ENCODE assay signal across 7 cellular contexts in the genomic region with DNA sequence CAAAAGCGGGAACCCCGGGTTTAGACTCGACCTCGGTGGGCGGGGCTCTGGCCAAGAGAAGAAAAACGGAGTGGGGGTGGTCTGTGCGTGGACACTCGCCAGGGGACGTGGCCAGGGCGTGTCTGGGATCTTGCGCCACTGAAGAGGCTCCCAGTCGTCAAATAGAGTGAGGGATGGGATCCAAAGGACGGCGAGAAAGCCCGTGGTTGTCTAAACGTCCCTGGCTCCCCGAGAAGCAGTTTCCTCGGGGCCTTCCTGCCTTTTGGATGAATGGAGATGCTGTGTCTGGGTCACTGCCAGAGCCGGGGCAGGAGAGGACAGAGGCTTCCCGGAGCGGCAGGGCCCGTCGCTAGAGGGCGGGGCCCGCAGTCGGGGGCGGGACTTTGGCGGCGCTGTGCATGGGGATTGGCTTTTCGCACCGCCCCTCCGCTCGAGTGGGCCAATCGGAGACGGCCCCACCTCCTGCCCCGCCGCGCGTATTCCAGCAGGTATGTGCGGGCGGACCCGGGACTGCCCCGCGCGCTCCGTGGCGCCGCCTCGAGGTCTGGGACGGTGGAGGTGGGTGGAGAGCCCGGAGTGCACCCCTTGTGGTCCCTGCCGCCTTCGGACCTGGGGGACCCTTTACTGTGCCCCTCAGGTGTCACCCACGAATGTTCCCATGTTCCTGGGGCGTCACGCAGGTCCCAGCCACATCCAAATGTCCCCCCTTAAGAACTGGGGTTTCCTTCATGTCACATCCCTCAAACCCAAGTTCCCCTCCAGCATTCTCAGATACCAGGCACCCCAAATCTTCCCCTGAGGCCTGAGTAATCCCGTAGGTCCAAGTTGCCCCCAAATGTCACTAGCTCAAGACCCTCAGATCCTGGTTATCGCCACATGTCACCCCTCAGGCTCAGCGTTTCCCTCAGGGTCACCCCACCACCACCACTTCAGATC.
A peak's percentile ranks its signal among the peaks of the same experiment; 100 is the strongest.
DNase-seq lines count a peak whose midpoint lies in the region; ATAC-seq and TF ChIP-seq lines count a peak whose summit lies in the region.

No MANE protein-coding gene starts in this region.

- peak; percentile 46 for DNase-seq in NCI-H2107 treated with DMSO at 0.1 percent for 48 hours (lab: John Stamatoyannopoulos, UW; ENCODE audit: unreplicated experiment)
- DNase-seq in cardiac fibroblast (ENCODE audit: low read depth in 2 of 2), result peak; percentile 91 to 94
- peak; percentile 91 for DNase-seq in iris pigment epithelial cell (ENCODE audit: low read depth)
- DNase-seq in stimulated activated CD4-positive, alpha-beta T cell treated with anti-CD3 and anti-CD28 coated beads, Interleukin-12 subunit alpha, Interleukin-12 subunit beta, amount 100 ng/mL, for 48 hours (ENCODE audit: low read depth in 2 of 3, low spot score in 1 of 3), result peak; percentile 88 to 94 (median 91)

- H3K4me3 ChIP-seq in WI38 (ENCODE audit: low read depth, low read length), result no peak overlapping the region
- peak overlapping the region in 1 of 2 donors; percentile 17 for H3K4me3 ChIP-seq in cardiac fibroblast (replicated peaks in 1 of 2; ENCODE audit: low read depth in 2 of 2, low read length in 2 of 2)

- peak; percentile 44 for TF ChIP-seq POLR2A in GM15510 (IDR thresholded peaks at IDR 0.05; ENCODE audit: borderline replicate concordance, extremely low read depth, insufficient read length)

- ATAC-seq in HG02870 (IDR thresholded peaks at IDR 0.05; ENCODE audit: unreplicated experiment), result peak; percentile 62

- TF ChIP-seq CTCF in WI38 (IDR thresholded peaks at IDR 0.05; ENCODE audit: low read depth, low read length) (0 out of 2 replicates have a peak, but pooled peaks have one; percentile 18), cardiac fibroblast (IDR thresholded peaks at IDR 0.05; ENCODE audit: low read depth, low read length) (peak; percentile 49)
